In genomic region chr18:73549236-73549635, GRCh38 we compare ENCODE assay signal across 14 cellular contexts.
"Had no signal": no experiment of that assay in that cellular context is flagged by ENCODE, and none has a peak within 500 bp of the region (broad histone marks: within the 10 kb centered on the region; RNA-seq: fewer than 3 reads in every experiment).

No MANE protein-coding gene starts in this region.

- H3K36me3 ChIP-seq: esophagus muscularis mucosa, gastroesophageal sphincter, pancreas, upper lobe of right lung had no signal

- H3K27me3 ChIP-seq: esophagus muscularis mucosa, gastroesophageal sphincter, pancreas, testis, upper lobe of right lung had no signal

- H3K4me1 ChIP-seq: esophagus muscularis mucosa, gastroesophageal sphincter, pancreas, testis, upper lobe of right lung had no signal

- H3K4me3 ChIP-seq: esophagus muscularis mucosa, gastroesophageal sphincter, pancreas, testis, upper lobe of right lung had no signal

- H3K27ac ChIP-seq: esophagus muscularis mucosa, gastroesophageal sphincter, pancreas, testis, upper lobe of right lung had no signal

- H3K36me3 Mint-ChIP-seq: WTC11 had no signal

- H3K4me1 Mint-ChIP-seq: nephron progenitor cell; stimulated activated naive CD8-positive, alpha-beta T cell treated with anti-CD3 and anti-CD28 coated beads, Interleukin-15, amount 100 ng/mL, for 72 hours had no signal

- H3K27ac Mint-ChIP-seq: activated naive CD4-positive, alpha-beta T cell treated with anti-CD3 and anti-CD28 coated beads for 36 hours; nephron progenitor cell; stimulated activated naive CD8-positive, alpha-beta T cell treated with anti-CD3 and anti-CD28 coated beads, Interleukin-15, amount 100 ng/mL, for 72 hours; T-helper 1 cell treated with Interleukin-12 subunit alpha and Interleukin-12 subunit beta and Interleukin-4 antibody, amounts not matched to agents 30 μg/mL and 1 μg/mL, for 36 hours; WTC11 had no signal

- H3K9me3 Mint-ChIP-seq: activated naive CD4-positive, alpha-beta T cell treated with anti-CD3 and anti-CD28 coated beads for 36 hours; nephron progenitor cell; stimulated activated naive CD8-positive, alpha-beta T cell treated with anti-CD3 and anti-CD28 coated beads, Interleukin-15, amount 100 ng/mL, for 72 hours; T-helper 1 cell treated with Interleukin-12 subunit alpha and Interleukin-12 subunit beta and Interleukin-4 antibody, amounts not matched to agents 30 μg/mL and 1 μg/mL, for 36 hours; WTC11 had no signal

- H3K9me3 ChIP-seq: esophagus muscularis mucosa, gastroesophageal sphincter, pancreas, testis, upper lobe of right lung had no signal

- H3K27me3 Mint-ChIP-seq: stimulated activated naive CD8-positive, alpha-beta T cell treated with anti-CD3 and anti-CD28 coated beads, Interleukin-15, amount 100 ng/mL, for 72 hours had no signal

- ATAC-seq: gastroesophageal sphincter; left ventricle myocardium superior; pancreas; stimulated activated naive CD8-positive, alpha-beta T cell treated with anti-CD3 and anti-CD28 coated beads, Interleukin-15, amount 100 ng/mL, for 72 hours; upper lobe of right lung; WTC11 had no signal

- DNase-seq: activated CD4-positive, alpha-beta T cell treated with anti-CD3 and anti-CD28 coated beads for 48 hours; activated naive CD4-positive, alpha-beta T cell treated with anti-CD3 and anti-CD28 coated beads for 36 hours; kidney; left ventricle myocardium superior; nephron progenitor cell; pancreas; stimulated activated CD4-positive, alpha-beta T cell treated with anti-CD3 and anti-CD28 coated beads, Interleukin-4, amount 100 ng/mL, for 24 hours; stimulated activated naive CD8-positive, alpha-beta T cell treated with anti-CD3 and anti-CD28 coated beads, Interleukin-15, amount 100 ng/mL, for 72 hours; testis; upper lobe of right lung had no signal

- H3K4me3 Mint-ChIP-seq: activated naive CD4-positive, alpha-beta T cell treated with anti-CD3 and anti-CD28 coated beads for 36 hours; nephron progenitor cell; stimulated activated naive CD8-positive, alpha-beta T cell treated with anti-CD3 and anti-CD28 coated beads, Interleukin-15, amount 100 ng/mL, for 72 hours; T-helper 1 cell treated with Interleukin-12 subunit alpha and Interleukin-12 subunit beta and Interleukin-4 antibody, amounts not matched to agents 30 μg/mL and 1 μg/mL, for 36 hours; WTC11 had no signal
